8 cellular contexts compared by ENCODE assay signal in genomic region chr12:109844983-109845841, GRCh38. TPM values are rescaled to one million over a fixed set of nuclear protein-coding genes. Genes with fewer than 3 reads are reported as not detected.
A peak's percentile ranks its signal among the peaks of the same experiment; 100 is the strongest.
DNase-seq lines count a peak whose midpoint lies in the region; ATAC-seq and TF ChIP-seq lines count a peak whose summit lies in the region.

No MANE protein-coding gene starts in this region.

- no peaks in the 10 kb centered on the region for H3K27me3 Mint-ChIP-seq in activated naive CD8-positive, alpha-beta T cell

- H3K36me3 Mint-ChIP-seq in activated naive CD8-positive, alpha-beta T cell, result no peaks in the 10 kb centered on the region

- no peaks in the 10 kb centered on the region for H3K9me3 ChIP-seq in ES-I3 (ENCODE audit: control insufficient read depth, insufficient read depth, low read length)
- H3K9me3 ChIP-seq in heart left ventricle, result no peaks in the 10 kb centered on the region
- no peaks in the 10 kb centered on the region for H3K9me3 ChIP-seq in prostate gland

- H3K4me3 Mint-ChIP-seq in activated naive CD8-positive, alpha-beta T cell, result peak overlapping the region; percentile 5

- H3K27ac Mint-ChIP-seq in activated naive CD8-positive, alpha-beta T cell, result no peak overlapping the region

- H3K4me3 ChIP-seq in heart left ventricle, result peak overlapping the region in 6 of 12 donors; percentile 14 to 41 (median 34)
- H3K4me3 ChIP-seq in prostate gland, result no peak overlapping the region

- H3K4me1 Mint-ChIP-seq in activated naive CD8-positive, alpha-beta T cell (ENCODE audit: low read depth), result peaks cover 4% of the 10 kb centered on the region

- H3K36me3 ChIP-seq in ES-I3 (ENCODE audit: insufficient read depth, low read length), result no peaks in the 10 kb centered on the region
- no peaks in the 10 kb centered on the region for H3K36me3 ChIP-seq in heart left ventricle
- no peaks in the 10 kb centered on the region for H3K36me3 ChIP-seq in prostate gland

- peak overlapping the region; percentile 24; the same call in 1 of the 2 replicates for H3K9ac ChIP-seq in ES-I3 (ENCODE audit: low read depth, low read length)

- H3K27ac ChIP-seq in heart left ventricle (peak overlapping the region in 1 of 12 donors; percentile 67), prostate gland (no peak overlapping the region)

- H3K27me3 ChIP-seq in heart left ventricle (no peaks in the 10 kb centered on the region), prostate gland (replicated peaks; ENCODE audit: insufficient read depth) (no peaks in the 10 kb centered on the region)

- DNase-seq in HCEC 1CT, result peak; percentile 58
- peak; percentile 89 for DNase-seq in NAMALWA (ENCODE audit: low spot score)
- peak; percentile 16 for DNase-seq in SKM-1 (lab: John Stamatoyannopoulos, UW; ENCODE audit: unreplicated experiment)
- peak; percentile 77 to 94 (median 86) for DNase-seq in heart left ventricle
- peak; percentile 80 for DNase-seq in prostate gland (ENCODE audit: low spot score)
- DNase-seq in ureter (ENCODE audit: low spot score), result peak; percentile 81

- TF ChIP-seq CTCF in heart left ventricle (IDR thresholded peaks at IDR 0.05) (peak; percentile 95 to 99 (median 98)), prostate gland (IDR thresholded peaks at IDR 0.05) (peak; percentile 90 to 99 (median 99))

- TF ChIP-seq POLR2A in heart left ventricle (IDR thresholded peaks at IDR 0.05), result no peak
- peak; percentile 38 for TF ChIP-seq POLR2A in prostate gland (IDR thresholded peaks at IDR 0.05)

- ATAC-seq in heart left ventricle, result peak; percentile 85 to 96 (median 96)

- H3K9me3 Mint-ChIP-seq in activated naive CD8-positive, alpha-beta T cell (ENCODE audit: low read depth), result no peaks in the 10 kb centered on the region

- peaks cover 8% of the 10 kb centered on the region; the same call in 1 of the 2 replicates for H3K4me1 ChIP-seq in ES-I3 (ENCODE audit: insufficient read depth, low read length)
- H3K4me1 ChIP-seq in heart left ventricle, result peaks cover 0 to 24% (median 0%) of the 10 kb centered on the region in 12 donors
- no peaks in the 10 kb centered on the region for H3K4me1 ChIP-seq in prostate gland (replicated peaks)

- 15 to 21% (median 16%) methylated on average over 27 to 31 of the region's 31 CpGs for WGBS in heart left ventricle, 4 donors
- WGBS in prostate gland, result 14% methylated on average over 28 of the region's 31 CpGs

- intact Hi-C loops in heart left ventricle (cut with DNase I), result loop anchor here (1.0 to 5.0 kb wide), 4 partner anchors 38 to 248 kb away; no protein-coding TSS in a partner anchor
- intact Hi-C loops in prostate gland (cut with DNase I), result loop anchor here (2.0 kb wide), 1 partner anchor 40 kb away; no protein-coding TSS in a partner anchor

RNA-seq across cellular contexts. Expression of gene TRPV4, which starts 12.0 kb away (rescaled TPM):
- total RNA-seq in heart left ventricle, result 1 to 10 TPM in 2 of 9 donors, under 1 TPM in 6, not detected in 1; 0.17 to 3.9 (median 0.32) TPM
- under 1 TPM; 0.19 TPM for polyA plus RNA-seq in heart left ventricle
- total RNA-seq in prostate gland, result 1 to 10 TPM; 4.6 to 8.0 TPM
- 3.6 TPM for total RNA-seq in ureter

RNA-seq across cellular contexts. Expression of gene GLTP, which starts 35.1 kb away (rescaled TPM):
- total RNA-seq in heart left ventricle, result 10 to 100 TPM; 18.0 to 68.6 (median 25.1) TPM
- polyA plus RNA-seq in heart left ventricle, result 10 to 100 TPM; 16.9 to 28.1 TPM
- total RNA-seq in prostate gland, result 10 to 100 TPM; 67.2 to 87.1 TPM
- 106 TPM for total RNA-seq in ureter

RNA-seq across cellular contexts. Expression of gene TCHP, which starts 54.9 kb away (rescaled TPM):
- total RNA-seq in heart left ventricle, result 10 to 100 TPM in 4 of 9 donors, 1 to 10 TPM in 5; 7.4 to 11.7 (median 8.9) TPM
- polyA plus RNA-seq in heart left ventricle, result 10 to 100 TPM; 10.1 to 10.6 TPM
- 10 to 100 TPM; 18.9 to 26.3 TPM for total RNA-seq in prostate gland
- 20.8 TPM for total RNA-seq in ureter

Comparison
In these comparisons a context has a peak if more than half of its experiments do, and no peak if none do; other contexts are left out.
1. DNase-seq: peak in every context shown above with its lines; median percentile 89 in NAMALWA; 86 in heart left ventricle; 81 in ureter; 80 in prostate gland; 58 in HCEC 1CT; 16 in SKM-1.